Comparison of ENCODE assay signal across 9 cellular contexts in genomic region chr18:35267809-35268208, GRCh38. TPM values are rescaled to one million over a fixed set of nuclear protein-coding genes. Genes with fewer than 3 reads are reported as not detected.
DNase-seq lines count a peak whose midpoint lies in the region; ATAC-seq, FAIRE-seq and TF ChIP-seq lines count a peak whose summit lies in the region.
"Had no signal": no experiment of that assay in that cellular context is flagged by ENCODE, and none has a peak within 500 bp of the region (broad histone marks: within the 10 kb centered on the region; RNA-seq: fewer than 3 reads in every experiment).

No MANE protein-coding gene starts in this region.

- TF ChIP-seq EP300 in HepG2 (IDR thresholded peaks at IDR 0.05; ENCODE audit: low read depth in 2 of 2, low read length in 2 of 2) = no peak
- no peak for TF ChIP-seq EP300 in HepG2 (CRISPR knock-in tag; IDR thresholded peaks at IDR 0.05; ENCODE audit: borderline replicate concordance)

- H3K4me1 ChIP-seq in liver (ENCODE audit: control insufficient read depth in 4 of 4, insufficient read depth in 4 of 4, low read length in 3 of 4) (no peaks in the 10 kb centered on the region), HepG2 (ENCODE audit: insufficient read depth, low read length) (no peaks in the 10 kb centered on the region), mucosa of stomach (ENCODE audit: control insufficient read depth, insufficient read depth, low read length) (peaks cover 6% of the 10 kb centered on the region), vagina (peaks cover 12% of the 10 kb centered on the region)

- H3K9ac ChIP-seq in liver (ENCODE audit: low read depth in 1 of 2, low read length in 2 of 2) (no peak overlapping the region), HepG2 (ENCODE audit: insufficient read depth, low read depth, low read length) (no peak overlapping the region), mucosa of stomach (ENCODE audit: low read length) (no peak overlapping the region)

- POLR2A ChIA-PET in HepG2 (lab: Yijun Ruan, JAX) = no interaction called here

- WGBS in liver = 33% methylated on average over 30 of the region's 30 CpGs
- 91% methylated on average over 30 of the region's 30 CpGs for WGBS in HepG2 (ENCODE audit: low lambda C conversion rate)

- H3K4me2 ChIP-seq in HepG2 (ENCODE audit: low read depth, low read length) = no peak overlapping the region

- no TSS peak for BruUV-seq in HepG2 (replicated peaks; lab: Mats Ljungman, UMichigan)

- no peak overlapping the region for H2AFZ ChIP-seq in HepG2 (ENCODE audit: low read length)

- TF ChIP-seq CTCF in liver (IDR thresholded peaks at IDR 0.05; ENCODE audit: low read depth, low read length, missing input control) = no peak
- TF ChIP-seq CTCF in HepG2 (CRISPR knock-in tag; IDR thresholded peaks at IDR 0.05) = no peak
- no peak for TF ChIP-seq CTCF in vagina (IDR thresholded peaks at IDR 0.05)

- in situ Hi-C loops in HepG2 (cut with HindIII; ENCODE audit: extremely low pct_ligation_motif_present, low pct_unique_long_range_greater_than_20kb) = no loop called here

- H3K36me3 ChIP-seq in liver (ENCODE audit: control insufficient read depth in 4 of 4, insufficient read depth in 3 of 4, low read depth in 1 of 4, low read length in 3 of 4) (peaks cover 0 to 11% (median 8%) of the 10 kb centered on the region in 4 donors), HepG2 (replicated peaks in 1 of 2; ENCODE audit: control insufficient read depth in 1 of 2, insufficient read depth in 2 of 2, low read length in 2 of 2) (no peaks in the 10 kb centered on the region), mucosa of stomach (ENCODE audit: control insufficient read depth, insufficient read depth, low read length) (no peaks in the 10 kb centered on the region), vagina (peaks cover 0 to 6% of the 10 kb centered on the region in 2 donors)

- CTCF ChIA-PET in HepG2 (lab: Yijun Ruan, JAX; ENCODE audit: low intra/inter-chr PET ratio, low total read pairs) = no interaction called here

- DNase-seq in HepG2 (ENCODE audit: low spot score) (no peak), cerebellar cortex (ENCODE audit: low spot score) (peak; percentile 22), vagina (ENCODE audit: extremely low spot score in 2 of 2) (no peak), NCI-H2227 (lab: John Stamatoyannopoulos, UW; ENCODE audit: unreplicated experiment) (no peak), COR-L47 (lab: John Stamatoyannopoulos, UW) (no peak)
- DNase-seq: Calu3 had no signal

- TF ChIP-seq POLR2A in HepG2 (IDR thresholded peaks at IDR 0.05; ENCODE audit: insufficient read depth in 1 of 2, low read depth in 2 of 2, low read length in 2 of 2) (no peak), vagina (IDR thresholded peaks at IDR 0.05) (no peak)

- ATAC-seq in HepG2 = no peak
- no peak for ATAC-seq in GM19467 (IDR thresholded peaks at IDR 0.05; ENCODE audit: unreplicated experiment)

- H3K79me2 ChIP-seq in HepG2 (ENCODE audit: insufficient read depth, low read length) = no peaks in the 10 kb centered on the region

- FAIRE-seq in HepG2 (lab: Jason Lieb, UNC) = no peak

- H3K4me3 ChIP-seq in liver (ENCODE audit: low read depth in 1 of 3, low read length in 3 of 3) = peak overlapping the region in 1 of 3 donors; percentile 48
- no peak overlapping the region for H3K4me3 ChIP-seq in HepG2 (replicated peaks in 1 of 3; ENCODE audit: insufficient read depth in 1 of 3, low read depth in 2 of 3, low read length in 3 of 3)
- peak overlapping the region; percentile 39 for H3K4me3 ChIP-seq in mucosa of stomach (ENCODE audit: low read length)
- H3K4me3 ChIP-seq in vagina = peak overlapping the region; percentile 55 to 64

- no peak overlapping the region for H3K27ac ChIP-seq in liver (ENCODE audit: low read depth in 1 of 2, low read length in 2 of 2)
- H3K27ac ChIP-seq in HepG2 (ENCODE audit: extremely low read length, insufficient read depth, low read length) = no peak overlapping the region
- H3K27ac ChIP-seq in vagina = peak overlapping the region; percentile 81

- H3K9me3 ChIP-seq in liver (ENCODE audit: control insufficient read depth in 4 of 4, low read length in 3 of 4) = peaks cover 0 to 20% (median 6%) of the 10 kb centered on the region in 4 donors
- H3K9me3 ChIP-seq in HepG2 (ENCODE audit: low read length) = no peaks in the 10 kb centered on the region
- H3K9me3 ChIP-seq in mucosa of stomach (ENCODE audit: control insufficient read depth, low read length) = no peaks in the 10 kb centered on the region
- no peaks in the 10 kb centered on the region for H3K9me3 ChIP-seq in vagina

- no peak for TF ChIP-seq RAD21 in liver (IDR thresholded peaks at IDR 0.05)
- no peak for TF ChIP-seq RAD21 in HepG2 (CRISPR knock-in tag; IDR thresholded peaks at IDR 0.05)

- intact Hi-C loops in HepG2 (cut with micrococcal nuclease; ENCODE audit: unreplicated experiment) = no loop called here
- intact Hi-C loops in vagina (cut with DNase I) = no loop called here

- no peaks in the 10 kb centered on the region for H4K20me1 ChIP-seq in HepG2 (ENCODE audit: insufficient read depth, low read length)

- no peaks in the 10 kb centered on the region for H3K27me3 ChIP-seq in liver (ENCODE audit: control insufficient read depth in 4 of 4, insufficient read depth in 4 of 4, low read length in 3 of 4)
- no peaks in the 10 kb centered on the region for H3K27me3 ChIP-seq in HepG2 (ENCODE audit: control insufficient read depth in 1 of 2, insufficient read depth in 2 of 2, low read length in 2 of 2)
- H3K27me3 ChIP-seq in mucosa of stomach (ENCODE audit: control insufficient read depth, insufficient read depth, low read length) = no peaks in the 10 kb centered on the region
- no peaks in the 10 kb centered on the region for H3K27me3 ChIP-seq in vagina

TF ChIP-seq in liver, 16 proteins besides CTCF, POLR2A, EP300 and RAD21 (continues in another document):
- no peak for TF ChIP-seq JUND (IDR thresholded peaks at IDR 0.05)
- no peak for TF ChIP-seq FOXA1 (IDR thresholded peaks at IDR 0.05)
- peak in 1 of 2 donors; percentile 8 for TF ChIP-seq RXRA (IDR thresholded peaks at IDR 0.05)

TF ChIP-seq in HepG2, 621 proteins besides CTCF, POLR2A, EP300 and RAD21 (continues in another document):
- TF ChIP-seq SNAI1 (CRISPR knock-in tag; IDR thresholded peaks at IDR 0.05; ENCODE audit: borderline replicate concordance) (no peak), ATF3 (CRISPR knock-in tag; IDR thresholded peaks at IDR 0.05) (no peak)

RNA-seq across cellular contexts. Expression of gene ZSCAN30, which starts 22.2 kb away (rescaled TPM):
- total RNA-seq in liver (10 to 100 TPM in 1 of 2 donors, 1 to 10 TPM in 1; 6.2 to 10.4 TPM), HepG2 (2016; rRNA removed; fragmentation: Illumina TruSeq; extraction: Trizol) (6.8 and 7.7 TPM in 2 replicates), vagina (19.4 TPM)
- polyA plus RNA-seq in liver (1 to 10 TPM; 2.3 to 5.0 TPM), HepG2 (2011; rRNA removed) (7.4 and 8.2 TPM in 2 replicates)
- total RNA-seq in HepG2 (2016; cell fraction: cytosol; rRNA removed; fragmentation: Illumina TruSeq; extraction: Trizol; ENCODE audit: low read depth) = 1.2 and 1.4 TPM in 2 replicates
- 6.5 and 8.1 TPM in 2 replicates for total RNA-seq in HepG2 (2016; cell fraction: insoluble cytoplasmic fraction; rRNA removed; fragmentation: Illumina TruSeq; extraction: Trizol)
- total RNA-seq in HepG2 (2016; cell fraction: membrane; rRNA removed; fragmentation: Illumina TruSeq; extraction: Trizol) = 2.0 and 4.0 TPM in 2 replicates
- 14.6 and 16.7 TPM in 2 replicates for total RNA-seq in HepG2 (2016; cell fraction: nucleus; rRNA removed; fragmentation: Illumina TruSeq; extraction: Trizol)
- 2.5 and 3.3 TPM in 2 replicates for polyA plus RNA-seq in HepG2 (2011; cell fraction: cytosol; rRNA removed)
- polyA plus RNA-seq in HepG2 (2011; cell fraction: nucleus; rRNA removed) = 17.7 and 22.3 TPM in 2 replicates
- 6.7 and 8.0 TPM in 2 replicates for polyA plus RNA-seq in HepG2 (2012)
- 0.31 and 0.35 TPM in 2 replicates for polyA plus RNA-seq in HepG2 (2016; cell fraction: cytosol; fragmentation: Illumina TruSeq; extraction: Trizol; ENCODE audit: low read depth)
- 5.8 and 6.2 TPM in 2 replicates for polyA plus RNA-seq in HepG2 (2016; cell fraction: insoluble cytoplasmic fraction; fragmentation: Illumina TruSeq; extraction: Trizol; ENCODE audit: low read depth)
- 0.92 and 1.2 TPM in 2 replicates for polyA plus RNA-seq in HepG2 (2016; cell fraction: membrane; fragmentation: Illumina TruSeq; extraction: Trizol; ENCODE audit: low read depth)
- polyA plus RNA-seq in HepG2 (2016; cell fraction: nucleus; fragmentation: Illumina TruSeq; extraction: Trizol; ENCODE audit: insufficient read depth, low read depth) = 17.5 and 23.0 TPM in 2 replicates
- polyA minus RNA-seq in HepG2 (2011; rRNA and poly(A)+ RNA removed; ENCODE audit: low replicate concordance) = 4.0 and 5.4 TPM in 2 replicates
- 4.9 and 5.1 TPM in 2 replicates for polyA minus RNA-seq in HepG2 (2011; cell fraction: cytosol; rRNA and poly(A)+ RNA removed)
- polyA minus RNA-seq in HepG2 (2011; cell fraction: nucleus; rRNA and poly(A)+ RNA removed) = 29.6 and 37.4 TPM in 2 replicates

RNA-seq across cellular contexts. Expression of gene ZNF397, which starts 27.0 kb away (rescaled TPM):
- total RNA-seq in liver (10 to 100 TPM; 13.1 to 20.0 TPM), HepG2 (2016; rRNA removed; fragmentation: Illumina TruSeq; extraction: Trizol) (9.4 and 10.0 TPM in 2 replicates), vagina (31.9 TPM)
- polyA plus RNA-seq in liver (1 to 10 TPM; 3.8 to 6.1 TPM), HepG2 (2011; rRNA removed) (4.7 and 4.9 TPM in 2 replicates)
- total RNA-seq in HepG2 (2016; cell fraction: cytosol; rRNA removed; fragmentation: Illumina TruSeq; extraction: Trizol; ENCODE audit: low read depth) = 1.5 and 1.8 TPM in 2 replicates
- 9.6 and 12.0 TPM in 2 replicates for total RNA-seq in HepG2 (2016; cell fraction: insoluble cytoplasmic fraction; rRNA removed; fragmentation: Illumina TruSeq; extraction: Trizol)
- total RNA-seq in HepG2 (2016; cell fraction: membrane; rRNA removed; fragmentation: Illumina TruSeq; extraction: Trizol) = 4.3 and 4.7 TPM in 2 replicates
- 13.4 and 13.7 TPM in 2 replicates for total RNA-seq in HepG2 (2016; cell fraction: nucleus; rRNA removed; fragmentation: Illumina TruSeq; extraction: Trizol)
- polyA plus RNA-seq in HepG2 (2011; cell fraction: cytosol; rRNA removed) = 2.0 and 2.9 TPM in 2 replicates
- polyA plus RNA-seq in HepG2 (2011; cell fraction: nucleus; rRNA removed) = 6.3 and 10.7 TPM in 2 replicates
- 6.4 and 8.3 TPM in 2 replicates for polyA plus RNA-seq in HepG2 (2012)
- 0.34 and 0.95 TPM in 2 replicates for polyA plus RNA-seq in HepG2 (2016; cell fraction: cytosol; fragmentation: Illumina TruSeq; extraction: Trizol; ENCODE audit: low read depth)
- polyA plus RNA-seq in HepG2 (2016; cell fraction: insoluble cytoplasmic fraction; fragmentation: Illumina TruSeq; extraction: Trizol; ENCODE audit: low read depth) = 7.1 and 7.7 TPM in 2 replicates
- 1.7 TPM in 2 replicates for polyA plus RNA-seq in HepG2 (2016; cell fraction: membrane; fragmentation: Illumina TruSeq; extraction: Trizol; ENCODE audit: low read depth)
- polyA plus RNA-seq in HepG2 (2016; cell fraction: nucleus; fragmentation: Illumina TruSeq; extraction: Trizol; ENCODE audit: insufficient read depth, low read depth) = 20.5 and 24.4 TPM in 2 replicates
- 1.3 and 1.8 TPM in 2 replicates for polyA minus RNA-seq in HepG2 (2011; rRNA and poly(A)+ RNA removed; ENCODE audit: low replicate concordance)
- 4.0 and 4.6 TPM in 2 replicates for polyA minus RNA-seq in HepG2 (2011; cell fraction: cytosol; rRNA and poly(A)+ RNA removed)
- polyA minus RNA-seq in HepG2 (2011; cell fraction: nucleus; rRNA and poly(A)+ RNA removed) = 14.4 and 20.8 TPM in 2 replicates

Comparison
In these comparisons a context has a peak if more than half of its experiments do, and no peak if none do; other contexts are left out.
1. H3K4me3 ChIP-seq: peak in mucosa of stomach (single experiment) and vagina (2 of 2); none in HepG2 (0 of 3).